20 cellular contexts compared by ENCODE assay signal in genomic region chr9:61671276-61671973, GRCh38.
DNase-seq lines count a peak whose midpoint lies in the region; ATAC-seq and TF ChIP-seq lines count a peak whose summit lies in the region.
"Had no signal": no experiment of that assay in that cellular context is flagged by ENCODE, and none has a peak within 500 bp of the region (broad histone marks: within the 10 kb centered on the region; RNA-seq: fewer than 3 reads in every experiment).

No MANE protein-coding gene starts in this region.

- no peak for TF ChIP-seq EP300 in transverse colon (IDR thresholded peaks at IDR 0.05; ENCODE audit: low read depth)

- DNase-seq in NCI-H82 (lab: John Stamatoyannopoulos, UW) (peak; percentile 22), NCI-H82 treated with DMSO at 0.1 percent for 48 hours (lab: John Stamatoyannopoulos, UW; ENCODE audit: unreplicated experiment) (no peak), NCI-H2227 (lab: John Stamatoyannopoulos, UW; ENCODE audit: unreplicated experiment) (peak; percentile 36), foreskin melanocyte (peak; percentile 8), transverse colon (peak; percentile 2), HCEC 1CT (no peak), cerebellum (ENCODE audit: low spot score) (no peak)
- DNase-seq in stimulated activated naive CD8-positive, alpha-beta T cell treated with anti-CD3 and anti-CD28 coated beads, Interleukin-15, Interleukin-2, amounts not matched to agents 100 U/mL and 50 U/mL, for 24 hours, result no peak
- DNase-seq: activated CD8-positive, alpha-beta T cell treated with anti-CD3 and anti-CD28 coated beads for 36 hours; esophagus squamous epithelium; glutamatergic neuron; immature natural killer cell; NCI-H1048; NCI-H2107; small intestine; stimulated activated CD4-positive, alpha-beta T cell treated with anti-CD3 and anti-CD28 coated beads, Interleukin-4, amount 100 ng/mL, for 24 hours; WERI-Rb-1 had no signal

- H3K9me3 ChIP-seq in transverse colon, result no peaks in the 10 kb centered on the region
- H3K9me3 ChIP-seq: pancreas had no signal

- no peaks in the 10 kb centered on the region for H3K36me3 ChIP-seq in transverse colon
- H3K36me3 ChIP-seq: BLaER1 treated with 17β-estradiol and CSF1 and Interleukin-3, amounts not matched to agents 10 nM and 100 nM; breast epithelium; esophagus squamous epithelium; pancreas; WERI-Rb-1 had no signal

- WGBS in transverse colon (ENCODE audit: low coverage in 1 of 2), 2 donors, result 86% methylated on average over 37 of the region's 46 CpGs; no CpG with 5 or more reads in 1 of the 2 donors

- intact Hi-C loops in transverse colon (cut with DNase I; ENCODE audit: low total_unique reads), result no loop called here

- TF ChIP-seq CTCF in transverse colon (IDR thresholded peaks at IDR 0.05), result no peak

- no peaks in the 10 kb centered on the region for H3K27me3 ChIP-seq in transverse colon
- H3K27me3 ChIP-seq: BLaER1 treated with 17β-estradiol and CSF1 and Interleukin-3, amounts not matched to agents 10 nM and 100 nM; breast epithelium; esophagus squamous epithelium; pancreas had no signal

- in situ Hi-C loops in transverse colon (cut with MboI; ENCODE audit: low pct_ligation_motif_present in 1 of 4, low pct_unique_long_range_greater_than_20kb in 1 of 4, low sequenced_read_pairs in 3 of 4), result no loop called here

- H3K27ac ChIP-seq in transverse colon, result no peak overlapping the region
- H3K27ac ChIP-seq: BLaER1 treated with 17β-estradiol and CSF1 and Interleukin-3, amounts not matched to agents 10 nM and 100 nM; breast epithelium; esophagus squamous epithelium; pancreas; WERI-Rb-1 had no signal

- no peak overlapping the region for H3K4me3 ChIP-seq in transverse colon
- H3K4me3 ChIP-seq: BLaER1 treated with 17β-estradiol and CSF1 and Interleukin-3, amounts not matched to agents 10 nM and 100 nM; breast epithelium; esophagus squamous epithelium; pancreas had no signal

- H3K4me1 ChIP-seq in transverse colon, result no peaks in the 10 kb centered on the region
- H3K4me1 ChIP-seq: BLaER1 treated with 17β-estradiol and CSF1 and Interleukin-3, amounts not matched to agents 10 nM and 100 nM; breast epithelium; esophagus squamous epithelium; pancreas had no signal

- no peak for TF ChIP-seq POLR2A in transverse colon (IDR thresholded peaks at IDR 0.05)

- no peak for ATAC-seq in stimulated activated naive CD8-positive, alpha-beta T cell treated with anti-CD3 and anti-CD28 coated beads, Interleukin-15, Interleukin-2, amounts not matched to agents 100 U/mL and 50 U/mL, for 24 hours
- ATAC-seq: activated CD8-positive, alpha-beta T cell treated with anti-CD3 and anti-CD28 coated beads for 36 hours; pancreas had no signal

Comparison
In these comparisons a context has a peak if more than half of its experiments do, and no peak if none do; other contexts are left out.
1. DNase-seq: peak in NCI-H82 (single experiment), NCI-H2227 (single experiment), foreskin melanocyte (single experiment) and transverse colon (single experiment); none in NCI-H82 treated with DMSO at 0.1 percent for 48 hours (single experiment), HCEC 1CT (single experiment), cerebellum (single experiment) and stimulated activated naive CD8-positive, alpha-beta T cell treated with anti-CD3 and anti-CD28 coated beads, Interleukin-15, Interleukin-2, amounts not matched to agents 100 U/mL and 50 U/mL, for 24 hours (single experiment).